In the genomic region with DNA sequence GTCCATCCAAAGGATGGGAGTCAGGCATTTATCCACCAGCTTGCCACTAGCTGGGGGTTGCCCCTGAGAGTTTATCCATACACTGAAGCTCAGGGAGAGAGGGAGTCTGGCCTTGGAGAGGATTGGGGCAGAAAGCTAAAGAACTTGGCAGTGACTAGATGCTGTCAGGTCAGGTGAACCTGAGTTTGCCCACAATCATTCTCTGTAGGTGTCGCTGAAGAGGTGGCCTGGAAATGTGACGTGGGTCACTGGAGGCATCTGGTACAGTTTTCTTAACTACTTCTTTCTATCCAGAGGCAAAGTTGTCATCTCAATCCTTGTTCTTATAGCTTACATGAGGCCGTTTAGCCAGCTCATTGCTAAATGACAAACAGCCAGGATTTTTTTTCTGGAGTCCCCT, we compare ENCODE assay signal across 25 cellular contexts.
"Had no signal": no experiment of that assay in that cellular context is flagged by ENCODE, and none has a peak within 500 bp of the region (broad histone marks: within the 10 kb centered on the region; RNA-seq: fewer than 3 reads in every experiment).

No MANE protein-coding gene starts in this region.

- DNase-seq: activated B cell treated with CpG ODN at 0.5 μM for 24 hours; activated CD4-positive, alpha-beta T cell treated with anti-CD3 and anti-CD28 coated beads, Interleukin-2, amount 50 U/mL, for 1 hour; activated CD8-positive, alpha-beta T cell treated with anti-CD3 and anti-CD28 coated beads for 36 hours; activated T-cell treated with anti-CD3 and anti-CD28 coated beads, Interleukin-2, amount 50 U/mL, for 4 hours; dermis blood vessel endothelial cell; effector CD4-positive, alpha-beta T cell; esophagus squamous epithelium; foreskin melanocyte; left cardiac atrium; naive thymus-derived CD8-positive, alpha-beta T cell; nucleus accumbens; spleen; stimulated activated CD4-positive, alpha-beta T cell treated with anti-CD3 and anti-CD28 coated beads, Interleukin-4, amount 100 ng/mL, for 1 hour; stimulated activated naive CD8-positive, alpha-beta T cell treated with anti-CD3 and anti-CD28 coated beads, Interleukin-15, Interleukin-2, amounts not matched to agents 100 U/mL and 50 U/mL, for 24 hours; T-helper 2 cell; testis; uterus had no signal

- H3K9me3 Mint-ChIP-seq: activated CD8-positive, alpha-beta T cell treated with anti-CD3 and anti-CD28 coated beads for 36 hours; activated T-cell treated with anti-CD3 and anti-CD28 coated beads, Interleukin-2, amount 50 U/mL, for 4 hours; activated T-helper 2 cell treated with anti-CD3 and anti-CD28 coated beads, Interferon-gamma antibody, Interleukin-2, Interleukin-4, amounts not matched to agents 10 μg/mL and 5 μg/mL and 100 μg/mL, durations not matched to agents 14 hours and 24 hours and 36 hours; memory B cell had no signal

- ATAC-seq: activated CD8-positive, alpha-beta T cell treated with anti-CD3 and anti-CD28 coated beads for 36 hours; activated naive CD4-positive, alpha-beta T cell treated with anti-CD3 and anti-CD28 coated beads, Interleukin-2, amount 50 U/mL, for 72 hours; activated T-cell treated with anti-CD3 and anti-CD28 coated beads, Interleukin-2, amount 50 U/mL, for 4 hours; left cardiac atrium; naive thymus-derived CD8-positive, alpha-beta T cell; stimulated activated naive CD8-positive, alpha-beta T cell treated with anti-CD3 and anti-CD28 coated beads, Interleukin-15, Interleukin-2, amounts not matched to agents 100 U/mL and 50 U/mL, for 24 hours had no signal

- H3K36me3 ChIP-seq: esophagus squamous epithelium, right atrium auricular region, spleen, uterus had no signal

- H3K4me1 Mint-ChIP-seq: activated B cell treated with CpG ODN at 0.5 μM for 24 hours; central memory CD8-positive, alpha-beta T cell; neural crest cell had no signal

- H3K4me3 Mint-ChIP-seq: activated B cell treated with CpG ODN at 0.5 μM for 24 hours; activated CD8-positive, alpha-beta T cell treated with anti-CD3 and anti-CD28 coated beads for 36 hours; activated T-cell treated with anti-CD3 and anti-CD28 coated beads, Interleukin-2, amount 50 U/mL, for 4 hours; central memory CD8-positive, alpha-beta T cell; memory B cell; naive thymus-derived CD8-positive, alpha-beta T cell; type B pancreatic cell had no signal

- H3K4me3 ChIP-seq: esophagus squamous epithelium, right atrium auricular region, spleen, testis, uterus had no signal

- H3K27me3 ChIP-seq: esophagus squamous epithelium, right atrium auricular region, spleen, testis, uterus had no signal

- H3K4me1 ChIP-seq: esophagus squamous epithelium, right atrium auricular region, spleen, testis, uterus had no signal

- H3K27ac ChIP-seq: epithelial cell of prostate, esophagus squamous epithelium, right atrium auricular region, spleen, testis, uterus had no signal

- H3K27ac Mint-ChIP-seq: activated B cell treated with CpG ODN at 0.5 μM for 24 hours; activated CD8-positive, alpha-beta T cell treated with anti-CD3 and anti-CD28 coated beads for 36 hours; activated naive CD4-positive, alpha-beta T cell treated with anti-CD3 and anti-CD28 coated beads, Interleukin-2, amount 50 U/mL, for 72 hours; activated T-helper 2 cell treated with anti-CD3 and anti-CD28 coated beads, Interferon-gamma antibody, Interleukin-2, Interleukin-4, amounts not matched to agents 10 μg/mL and 5 μg/mL and 100 μg/mL, durations not matched to agents 14 hours and 24 hours and 36 hours; memory B cell; naive thymus-derived CD8-positive, alpha-beta T cell; type B pancreatic cell had no signal

- H3K27me3 Mint-ChIP-seq: activated B cell treated with CpG ODN at 0.5 μM for 24 hours; activated CD8-positive, alpha-beta T cell treated with anti-CD3 and anti-CD28 coated beads for 36 hours; central memory CD8-positive, alpha-beta T cell; memory B cell; naive thymus-derived CD8-positive, alpha-beta T cell; type B pancreatic cell had no signal

- H3K9me3 ChIP-seq: esophagus squamous epithelium, right atrium auricular region, spleen, testis, uterus had no signal

- H3K36me3 Mint-ChIP-seq: memory B cell; naive thymus-derived CD8-positive, alpha-beta T cell; type B pancreatic cell had no signal
